Comparison of ENCODE assay signal across 14 cellular contexts in the genomic region with DNA sequence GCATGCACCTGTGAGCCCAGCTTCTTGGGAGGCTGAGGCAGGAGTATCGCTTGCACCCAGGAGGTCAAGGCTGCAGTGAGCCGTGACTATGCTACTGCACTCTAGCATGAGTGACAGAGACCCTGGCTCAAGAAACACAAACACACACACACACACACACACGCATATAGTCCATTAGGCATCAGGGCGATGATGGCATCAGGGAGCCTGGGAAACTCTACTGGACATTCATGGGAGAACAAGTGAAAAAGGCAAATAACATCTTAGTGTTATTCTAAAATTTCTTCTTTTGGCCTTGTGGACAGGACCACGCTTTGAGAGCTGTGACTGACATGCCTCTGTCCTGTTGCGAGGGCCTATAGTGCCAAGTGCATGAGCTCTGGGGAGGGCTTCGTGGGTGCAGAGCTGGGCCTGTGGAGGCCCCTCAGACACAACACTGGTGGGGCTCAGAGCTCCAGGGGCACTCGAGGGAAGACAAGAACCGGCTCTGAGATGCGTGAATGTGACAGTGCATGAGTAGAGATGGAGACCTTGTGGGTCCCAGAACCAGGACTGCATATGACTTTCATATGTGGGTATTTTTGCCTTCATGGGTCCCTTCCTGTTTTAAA. TPM values are rescaled to one million over a fixed set of nuclear protein-coding genes. Genes with fewer than 3 reads are reported as not detected.
DNase-seq lines count a peak whose midpoint lies in the region; ATAC-seq, FAIRE-seq and TF ChIP-seq lines count a peak whose summit lies in the region.
"Had no signal": no experiment of that assay in that cellular context is flagged by ENCODE, and none has a peak within 500 bp of the region (broad histone marks: within the 10 kb centered on the region; RNA-seq: fewer than 3 reads in every experiment).

No MANE protein-coding gene starts in this region.

- no peaks in the 10 kb centered on the region for H3K9me3 ChIP-seq in kidney (ENCODE audit: control insufficient read depth in 1 of 2, low read length in 2 of 2)
- H3K9me3 ChIP-seq: neutrophil had no signal

- H3K27me3 Mint-ChIP-seq in WTC11 (ENCODE audit: low read depth) (no peaks in the 10 kb centered on the region), type B pancreatic cell (no peaks in the 10 kb centered on the region)

- no peak overlapping the region for H3K27ac ChIP-seq in kidney (ENCODE audit: low read depth in 2 of 2, low read length in 2 of 2)
- H3K27ac ChIP-seq: neutrophil had no signal

- TF ChIP-seq CTCF in WTC11 (IDR thresholded peaks at IDR 0.05) (no peak), kidney (IDR thresholded peaks at IDR 0.05; ENCODE audit: borderline replicate concordance, extremely low read depth, insufficient read depth) (no peak), type B pancreatic cell (conservative IDR thresholded peaks at IDR 0.05) (no peak)

- POLR2A ChIA-PET in WTC11 (lab: Charles Lee): interaction anchor here (1.0 kb wide), 1 partner anchor 9 kb away, joined by 3 read pairs; no protein-coding TSS in a partner anchor

- no peak overlapping the region for H3K4me3 ChIP-seq in kidney (ENCODE audit: low read length in 2 of 2)

- H3K4me1 ChIP-seq in kidney (ENCODE audit: control insufficient read depth in 1 of 2, insufficient read depth in 1 of 2, low read depth in 1 of 2, low read length in 2 of 2): peaks cover 0 to 5% of the 10 kb centered on the region in 2 donors

- no peak overlapping the region for H3K9ac ChIP-seq in kidney (ENCODE audit: low read length in 2 of 2)

- H3K4me3 Mint-ChIP-seq in WTC11 (no peak overlapping the region), type B pancreatic cell (no peak overlapping the region)

- FAIRE-seq in kidney (lab: Jason Lieb, UNC): no peak

- no peak for ATAC-seq in WTC11
- ATAC-seq in GM21423 (IDR thresholded peaks at IDR 0.05; ENCODE audit: unreplicated experiment): no peak

- peak; percentile 59 for DNase-seq in activated effector memory CD4-positive, alpha-beta T cell treated with anti-CD3 and anti-CD28 coated beads, Interleukin-2, amount 50 U/mL, for 16 hours
- no peak for DNase-seq in activated effector memory CD4-positive, alpha-beta T cell treated with Interleukin-2 at 50 U/mL for 16 hours
- DNase-seq in WTC11 (ENCODE audit: low spot score) (peak; percentile 0), kidney (peak; percentile 59), type B pancreatic cell (ENCODE audit: extremely low spot score, unreplicated experiment) (peak; percentile 51), GF-D8 (lab: John Stamatoyannopoulos, UW) (no peak)
- DNase-seq in NK-92 treated with Interleukin-12 subunit alpha and Interleukin-12 subunit beta, amount 100 ng/mL, for 24 hours (lab: John Stamatoyannopoulos, UW): no peak
- DNase-seq: central memory CD4-positive, alpha-beta T cell; NCI-H526 treated with DMSO at 0.1 percent for 48 hours; SHP77 had no signal

- intact Hi-C loops in kidney (cut with DNase I): no loop called here

- H3K4me1 Mint-ChIP-seq in WTC11 (peaks cover 7% of the 10 kb centered on the region; the same call in 1 of the 2 replicates), type B pancreatic cell (ENCODE audit: unreplicated experiment) (peaks cover 20% of the 10 kb centered on the region)

- peak overlapping the region; percentile 63; the same call in 1 of the 2 replicates for H3K27ac Mint-ChIP-seq in WTC11
- no peak overlapping the region for H3K27ac Mint-ChIP-seq in type B pancreatic cell
- H3K27ac Mint-ChIP-seq: activated T-helper 2 cell treated with anti-CD3 and anti-CD28 coated beads, Interferon-gamma antibody, Interleukin-2, Interleukin-4, amounts not matched to agents 10 μg/mL and 5 μg/mL and 100 μg/mL, durations not matched to agents 14 hours and 24 hours and 36 hours had no signal

- H3K36me3 ChIP-seq in kidney (ENCODE audit: control insufficient read depth in 1 of 2, insufficient read depth in 2 of 2, low read length in 2 of 2): peaks cover 0 to 2% of the 10 kb centered on the region in 2 donors
- H3K36me3 ChIP-seq: neutrophil had no signal

- CTCF ChIA-PET in WTC11 (lab: Charles Lee): interaction anchor here (0.6 to 1.3 kb wide), 3 partner anchors 9 to 118 kb away, joined by 3 to 4 read pairs (median 4); a partner anchor contains a TSS

- H3K36me3 Mint-ChIP-seq in WTC11 (peaks cover 29% of the 10 kb centered on the region), type B pancreatic cell (no peaks in the 10 kb centered on the region)

- H3K9me3 Mint-ChIP-seq in WTC11: no peaks in the 10 kb centered on the region
- H3K9me3 Mint-ChIP-seq in type B pancreatic cell: no peaks in the 10 kb centered on the region
- H3K9me3 Mint-ChIP-seq: activated T-helper 2 cell treated with anti-CD3 and anti-CD28 coated beads, Interferon-gamma antibody, Interleukin-2, Interleukin-4, amounts not matched to agents 10 μg/mL and 5 μg/mL and 100 μg/mL, durations not matched to agents 14 hours and 24 hours and 36 hours had no signal

TF ChIP-seq in WTC11, 78 proteins besides CTCF, POLR2A, EP300 and RAD21 (continues in another document):
- TF ChIP-seq TCF7 (CRISPR knock-in tag; IDR thresholded peaks at IDR 0.05; ENCODE audit: low read depth) (no peak), NFE2L1 (CRISPR knock-in tag; IDR thresholded peaks at IDR 0.05) (no peak), ZNF121 (CRISPR knock-in tag; IDR thresholded peaks at IDR 0.05) (no peak), MXD4 (CRISPR knock-in tag; IDR thresholded peaks at IDR 0.05; ENCODE audit: borderline replicate concordance) (no peak)
- TF ChIP-seq, protein P1, sequence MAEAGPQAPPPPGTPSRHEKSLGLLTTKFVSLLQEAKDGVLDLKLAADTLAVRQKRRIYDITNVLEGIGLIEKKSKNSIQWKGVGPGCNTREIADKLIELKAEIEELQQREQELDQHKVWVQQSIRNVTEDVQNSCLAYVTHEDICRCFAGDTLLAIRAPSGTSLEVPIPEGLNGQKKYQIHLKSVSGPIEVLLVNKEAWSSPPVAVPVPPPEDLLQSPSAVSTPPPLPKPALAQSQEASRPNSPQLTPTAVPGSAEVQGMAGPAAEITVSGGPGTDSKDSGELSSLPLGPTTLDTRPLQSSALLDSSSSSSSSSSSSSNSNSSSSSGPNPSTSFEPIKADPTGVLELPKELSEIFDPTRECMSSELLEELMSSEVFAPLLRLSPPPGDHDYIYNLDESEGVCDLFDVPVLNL (CRISPR knock-in tag; IDR thresholded peaks at IDR 0.05; ENCODE audit: borderline replicate concordance, low read depth): no peak
- TF ChIP-seq, protein P2, sequence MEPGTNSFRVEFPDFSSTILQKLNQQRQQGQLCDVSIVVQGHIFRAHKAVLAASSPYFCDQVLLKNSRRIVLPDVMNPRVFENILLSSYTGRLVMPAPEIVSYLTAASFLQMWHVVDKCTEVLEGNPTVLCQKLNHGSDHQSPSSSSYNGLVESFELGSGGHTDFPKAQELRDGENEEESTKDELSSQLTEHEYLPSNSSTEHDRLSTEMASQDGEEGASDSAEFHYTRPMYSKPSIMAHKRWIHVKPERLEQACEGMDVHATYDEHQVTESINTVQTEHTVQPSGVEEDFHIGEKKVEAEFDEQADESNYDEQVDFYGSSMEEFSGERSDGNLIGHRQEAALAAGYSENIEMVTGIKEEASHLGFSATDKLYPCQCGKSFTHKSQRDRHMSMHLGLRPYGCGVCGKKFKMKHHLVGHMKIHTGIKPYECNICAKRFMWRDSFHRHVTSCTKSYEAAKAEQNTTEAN (CRISPR knock-in tag; IDR thresholded peaks at IDR 0.05): no peak
- TF ChIP-seq, protein P3, sequence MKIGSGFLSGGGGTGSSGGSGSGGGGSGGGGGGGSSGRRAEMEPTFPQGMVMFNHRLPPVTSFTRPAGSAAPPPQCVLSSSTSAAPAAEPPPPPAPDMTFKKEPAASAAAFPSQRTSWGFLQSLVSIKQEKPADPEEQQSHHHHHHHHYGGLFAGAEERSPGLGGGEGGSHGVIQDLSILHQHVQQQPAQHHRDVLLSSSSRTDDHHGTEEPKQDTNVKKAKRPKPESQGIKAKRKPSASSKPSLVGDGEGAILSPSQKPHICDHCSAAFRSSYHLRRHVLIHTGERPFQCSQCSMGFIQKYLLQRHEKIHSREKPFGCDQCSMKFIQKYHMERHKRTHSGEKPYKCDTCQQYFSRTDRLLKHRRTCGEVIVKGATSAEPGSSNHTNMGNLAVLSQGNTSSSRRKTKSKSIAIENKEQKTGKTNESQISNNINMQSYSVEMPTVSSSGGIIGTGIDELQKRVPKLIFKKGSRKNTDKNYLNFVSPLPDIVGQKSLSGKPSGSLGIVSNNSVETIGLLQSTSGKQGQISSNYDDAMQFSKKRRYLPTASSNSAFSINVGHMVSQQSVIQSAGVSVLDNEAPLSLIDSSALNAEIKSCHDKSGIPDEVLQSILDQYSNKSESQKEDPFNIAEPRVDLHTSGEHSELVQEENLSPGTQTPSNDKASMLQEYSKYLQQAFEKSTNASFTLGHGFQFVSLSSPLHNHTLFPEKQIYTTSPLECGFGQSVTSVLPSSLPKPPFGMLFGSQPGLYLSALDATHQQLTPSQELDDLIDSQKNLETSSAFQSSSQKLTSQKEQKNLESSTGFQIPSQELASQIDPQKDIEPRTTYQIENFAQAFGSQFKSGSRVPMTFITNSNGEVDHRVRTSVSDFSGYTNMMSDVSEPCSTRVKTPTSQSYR (CRISPR knock-in tag; IDR thresholded peaks at IDR 0.05): no peak

RNA-seq across cellular contexts. Expression of a gene that starts 8.0 kb away (rescaled TPM):
- total RNA-seq in WTC11 (2021) (109 to 127 TPM (median 120 TPM) in 3 replicates), kidney (118 TPM), type B pancreatic cell (ENCODE audit: low replicate concordance) (107 and 133 TPM in 2 replicates)
- 82.8 TPM for polyA plus RNA-seq in kidney (ENCODE audit: insufficient read depth, low read depth, low replicate concordance)

RNA-seq across cellular contexts. Expression of a gene that starts 12.0 kb away (rescaled TPM):
- total RNA-seq in WTC11 (2021) (126 to 132 TPM (median 130 TPM) in 3 replicates), kidney (87.2 TPM), type B pancreatic cell (ENCODE audit: low replicate concordance) (78.5 and 155 TPM in 2 replicates)
- polyA plus RNA-seq in kidney (ENCODE audit: insufficient read depth, low read depth, low replicate concordance): 37.9 TPM

RNA-seq across cellular contexts. Expression of a gene that starts 21.5 kb away (rescaled TPM):
- total RNA-seq in WTC11 (2021) (0.11 to 0.22 TPM (median 0.14 TPM) in 3 replicates), kidney (1.3 TPM), type B pancreatic cell (ENCODE audit: low replicate concordance) (0.59 and 1.2 TPM in 2 replicates)
- polyA plus RNA-seq in kidney (ENCODE audit: insufficient read depth, low read depth, low replicate concordance): 1.1 TPM
- total RNA-seq: Daoy had no signal

RNA-seq across cellular contexts. Expression of a gene that starts 31.2 kb away (rescaled TPM):
- 0.23 to 0.53 TPM (median 0.46 TPM) in 3 replicates for total RNA-seq in WTC11 (2021)
- 1.1 TPM for total RNA-seq in kidney
- 0.41 TPM for polyA plus RNA-seq in kidney (ENCODE audit: insufficient read depth, low read depth, low replicate concordance)
- 2.1 TPM in 1 of 2 replicates, not detected in the other for total RNA-seq in type B pancreatic cell (ENCODE audit: low replicate concordance)
- total RNA-seq: Daoy had no signal

RNA-seq across cellular contexts. Expression of a gene that starts 32.3 kb away (rescaled TPM):
- 0.16 to 0.20 TPM in 2 of 3 replicates, not detected in the other for total RNA-seq in WTC11 (2021)
- not detected for total RNA-seq in kidney
- not detected for polyA plus RNA-seq in kidney (ENCODE audit: insufficient read depth, low read depth, low replicate concordance)
- total RNA-seq in type B pancreatic cell (ENCODE audit: low replicate concordance): not detected in 2 replicates
- total RNA-seq: activated T-helper 2 cell treated with anti-CD3 and anti-CD28 coated beads, Interferon-gamma antibody, Interleukin-2, Interleukin-4, amounts not matched to agents 10 μg/mL and 5 μg/mL and 100 μg/mL, durations not matched to agents 14 hours and 24 hours and 36 hours; Daoy had no signal

Comparison
In these comparisons a context has a peak if more than half of its experiments do, and no peak if none do; other contexts are left out.
1. DNase-seq: peak in activated effector memory CD4-positive, alpha-beta T cell treated with anti-CD3 and anti-CD28 coated beads, Interleukin-2, amount 50 U/mL, for 16 hours (single experiment), WTC11 (single experiment), kidney (single experiment) and type B pancreatic cell (single experiment); none in activated effector memory CD4-positive, alpha-beta T cell treated with Interleukin-2 at 50 U/mL for 16 hours (single experiment), GF-D8 (single experiment) and NK-92 treated with Interleukin-12 subunit alpha and Interleukin-12 subunit beta, amount 100 ng/mL, for 24 hours (single experiment).